In genomic region chr19:8513687-8514504, GRCh38 we compare ENCODE assay signal across 1 cellular context.
TF ChIP-seq lines count a peak whose summit lies in the region.

Gene ZNF414, minus strand, starts transcription at chr19:8514167. Its CDS starts 121 bp downstream, at chr19:8514046.

TF ChIP-seq in liver, 16 proteins besides CTCF, POLR2A, EP300 and RAD21 (continued from another document):
- TF ChIP-seq REST (IDR thresholded peaks at IDR 0.05) = peak; percentile 82
- TF ChIP-seq HNF4A (conservative IDR thresholded peaks at IDR 0.05) = no peak
- peak; percentile 89 for TF ChIP-seq YY1 (IDR thresholded peaks at IDR 0.05)
